19 cellular contexts compared by ENCODE assay signal in the genomic region with DNA sequence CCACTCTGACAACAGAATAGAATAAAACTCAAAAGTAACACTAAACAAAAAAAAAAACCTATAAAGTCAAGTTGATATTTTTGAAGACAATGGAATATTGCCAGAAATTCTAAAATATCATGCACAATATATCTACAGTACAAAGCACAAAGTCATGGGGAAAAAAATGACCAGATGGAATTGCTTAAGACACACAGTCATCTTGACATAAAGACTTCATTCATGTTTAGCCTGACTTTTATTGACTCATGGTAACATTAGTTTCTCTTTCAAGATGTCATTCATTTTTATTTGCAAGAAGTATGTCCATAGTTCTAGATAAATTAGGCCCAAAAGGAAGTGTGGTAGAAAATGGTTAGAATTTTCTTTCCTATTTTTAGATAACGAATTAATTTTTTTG.
DNase-seq lines count a peak whose midpoint lies in the region; ATAC-seq and TF ChIP-seq lines count a peak whose summit lies in the region.
"Had no signal": no experiment of that assay in that cellular context is flagged by ENCODE, and none has a peak within 500 bp of the region (broad histone marks: within the 10 kb centered on the region; RNA-seq: fewer than 3 reads in every experiment).

No MANE protein-coding gene starts in this region.

- peaks cover 12% of the 10 kb centered on the region for H3K4me1 Mint-ChIP-seq in Calu3 (ENCODE audit: low read depth, unreplicated experiment)
- no peaks in the 10 kb centered on the region for H3K4me1 Mint-ChIP-seq in GM23338
- H3K4me1 Mint-ChIP-seq: IgD-negative memory B cell had no signal

- no peak for ATAC-seq in GM23338
- ATAC-seq in GM21360 (IDR thresholded peaks at IDR 0.05; ENCODE audit: unreplicated experiment), result no peak
- no peak for ATAC-seq in GM18517 (IDR thresholded peaks at IDR 0.05; ENCODE audit: unreplicated experiment)

- no peak overlapping the region for H3K4me3 ChIP-seq in kidney epithelial cell (ENCODE audit: low read depth, low read length)
- no peak overlapping the region for H3K4me3 ChIP-seq in GM23338
- H3K4me3 ChIP-seq: BLaER1 treated with 17β-estradiol and CSF1 and Interleukin-3, amounts not matched to agents 10 nM and 100 nM; thoracic aorta had no signal

- H2AFZ ChIP-seq in GM23338, result no peak overlapping the region

- H3K4me3 Mint-ChIP-seq in Calu3 (ENCODE audit: low read depth, unreplicated experiment) (no peak overlapping the region), GM23338 (no peak overlapping the region)
- H3K4me3 Mint-ChIP-seq: IgD-negative memory B cell had no signal

- H3K79me2 ChIP-seq in GM23338 (replicated peaks; ENCODE audit: insufficient read depth), result no peaks in the 10 kb centered on the region

- H3K36me3 Mint-ChIP-seq in Calu3 (ENCODE audit: insufficient read depth, unreplicated experiment) (no peaks in the 10 kb centered on the region), GM23338 (ENCODE audit: low read depth) (no peaks in the 10 kb centered on the region)

- H3K27me3 Mint-ChIP-seq in Calu3 (ENCODE audit: unreplicated experiment) (no peaks in the 10 kb centered on the region), GM23338 (ENCODE audit: insufficient read depth, low read depth, poor library complexity) (no peaks in the 10 kb centered on the region)
- H3K27me3 Mint-ChIP-seq: IgD-negative memory B cell had no signal

- TF ChIP-seq CTCF in Calu3 (IDR thresholded peaks at IDR 0.05; ENCODE audit: unreplicated experiment) (no peak), kidney epithelial cell (IDR thresholded peaks at IDR 0.05; ENCODE audit: insufficient read depth, low read length, poor library complexity, severe bottlenecking) (no peak), GM23338 (conservative IDR thresholded peaks at IDR 0.05; ENCODE audit: low read depth in 2 of 2) (no peak)

- H3K27ac Mint-ChIP-seq in Calu3 (ENCODE audit: unreplicated experiment), result peak overlapping the region; percentile 77
- no peak overlapping the region for H3K27ac Mint-ChIP-seq in GM23338
- H3K27ac Mint-ChIP-seq: IgD-negative memory B cell had no signal

- H3K4me1 ChIP-seq in GM23338 (ENCODE audit: insufficient read depth), result no peaks in the 10 kb centered on the region
- H3K4me1 ChIP-seq: BLaER1 treated with 17β-estradiol and CSF1 and Interleukin-3, amounts not matched to agents 10 nM and 100 nM had no signal

- BruUV-seq in Calu3 (replicated peaks; lab: Mats Ljungman, UMichigan), result no TSS peak

- DNase-seq in Calu3 (no peak), HT1080 (ENCODE audit: low read depth) (peak; percentile 60), epidermal melanocyte (ENCODE audit: insufficient read length, low spot score) (peak; percentile 38), kidney epithelial cell (ENCODE audit: low read depth) (peak; percentile 2), GM23338 (ENCODE audit: low spot score) (no peak), HUDEP-2 (lab: John Stamatoyannopoulos, UW; ENCODE audit: unreplicated experiment in 76 of 76) (no peak)
- DNase-seq: activated CD4-positive, CD25-positive, alpha-beta regulatory T cell treated with anti-CD3 and anti-CD28 coated beads, Interleukin-2, amount 50 U/mL, for 72 hours; activated naive CD4-positive, alpha-beta T cell; dermis blood vessel endothelial cell; DMS153; mesendoderm; NCI-H1105; NCI-H2171 treated with DMSO at 0.1 percent for 48 hours; stimulated activated CD4-positive, alpha-beta T cell treated with anti-CD3 and anti-CD28 coated beads, Interleukin-2, amount 100 ng/mL, for 24 hours had no signal

- CTCF ChIA-PET in Calu3 (lab: Charles Lee), result no interaction called here

- no peaks in the 10 kb centered on the region for H4K20me1 ChIP-seq in GM23338 (replicated peaks; ENCODE audit: insufficient read depth)
- H4K20me1 ChIP-seq: BLaER1 treated with 17β-estradiol and CSF1 and Interleukin-3, amounts not matched to agents 10 nM and 100 nM had no signal

- H3K36me3 ChIP-seq in kidney epithelial cell (ENCODE audit: control insufficient read depth, insufficient read depth, low read length) (no peaks in the 10 kb centered on the region), GM23338 (ENCODE audit: insufficient read depth) (no peaks in the 10 kb centered on the region)
- H3K36me3 ChIP-seq: thoracic aorta had no signal

- no peaks in the 10 kb centered on the region for H3K9me2 ChIP-seq in GM23338 (ENCODE audit: insufficient read depth)

- H3K27ac ChIP-seq in GM23338 (ENCODE audit: low read depth), result no peak overlapping the region
- H3K27ac ChIP-seq: BLaER1 treated with 17β-estradiol and CSF1 and Interleukin-3, amounts not matched to agents 10 nM and 100 nM; thoracic aorta had no signal

- no peaks in the 10 kb centered on the region for H3K9me3 Mint-ChIP-seq in Calu3 (ENCODE audit: low read depth, unreplicated experiment)
- H3K9me3 Mint-ChIP-seq in GM23338, result no peaks in the 10 kb centered on the region

- intact Hi-C loops in Calu3 (cut with micrococcal nuclease; ENCODE audit: unreplicated experiment), result no loop called here

- H3K4me2 ChIP-seq in GM23338, result no peak overlapping the region
- H3K4me2 ChIP-seq: BLaER1 treated with 17β-estradiol and CSF1 and Interleukin-3, amounts not matched to agents 10 nM and 100 nM had no signal

- H3K27me3 ChIP-seq in kidney epithelial cell (ENCODE audit: control insufficient read depth, insufficient read depth, low read length), result no peaks in the 10 kb centered on the region
- H3K27me3 ChIP-seq in GM23338 (ENCODE audit: insufficient read depth), result no peaks in the 10 kb centered on the region
- H3K27me3 ChIP-seq: BLaER1 treated with 17β-estradiol and CSF1 and Interleukin-3, amounts not matched to agents 10 nM and 100 nM had no signal

- no peaks in the 10 kb centered on the region for H3F3A ChIP-seq in GM23338 (replicated peaks; ENCODE audit: low read depth)

TF ChIP-seq in GM23338, 12 proteins besides CTCF, POLR2A, EP300 and RAD21 (continues in another document):
- TF ChIP-seq, protein P1, sequence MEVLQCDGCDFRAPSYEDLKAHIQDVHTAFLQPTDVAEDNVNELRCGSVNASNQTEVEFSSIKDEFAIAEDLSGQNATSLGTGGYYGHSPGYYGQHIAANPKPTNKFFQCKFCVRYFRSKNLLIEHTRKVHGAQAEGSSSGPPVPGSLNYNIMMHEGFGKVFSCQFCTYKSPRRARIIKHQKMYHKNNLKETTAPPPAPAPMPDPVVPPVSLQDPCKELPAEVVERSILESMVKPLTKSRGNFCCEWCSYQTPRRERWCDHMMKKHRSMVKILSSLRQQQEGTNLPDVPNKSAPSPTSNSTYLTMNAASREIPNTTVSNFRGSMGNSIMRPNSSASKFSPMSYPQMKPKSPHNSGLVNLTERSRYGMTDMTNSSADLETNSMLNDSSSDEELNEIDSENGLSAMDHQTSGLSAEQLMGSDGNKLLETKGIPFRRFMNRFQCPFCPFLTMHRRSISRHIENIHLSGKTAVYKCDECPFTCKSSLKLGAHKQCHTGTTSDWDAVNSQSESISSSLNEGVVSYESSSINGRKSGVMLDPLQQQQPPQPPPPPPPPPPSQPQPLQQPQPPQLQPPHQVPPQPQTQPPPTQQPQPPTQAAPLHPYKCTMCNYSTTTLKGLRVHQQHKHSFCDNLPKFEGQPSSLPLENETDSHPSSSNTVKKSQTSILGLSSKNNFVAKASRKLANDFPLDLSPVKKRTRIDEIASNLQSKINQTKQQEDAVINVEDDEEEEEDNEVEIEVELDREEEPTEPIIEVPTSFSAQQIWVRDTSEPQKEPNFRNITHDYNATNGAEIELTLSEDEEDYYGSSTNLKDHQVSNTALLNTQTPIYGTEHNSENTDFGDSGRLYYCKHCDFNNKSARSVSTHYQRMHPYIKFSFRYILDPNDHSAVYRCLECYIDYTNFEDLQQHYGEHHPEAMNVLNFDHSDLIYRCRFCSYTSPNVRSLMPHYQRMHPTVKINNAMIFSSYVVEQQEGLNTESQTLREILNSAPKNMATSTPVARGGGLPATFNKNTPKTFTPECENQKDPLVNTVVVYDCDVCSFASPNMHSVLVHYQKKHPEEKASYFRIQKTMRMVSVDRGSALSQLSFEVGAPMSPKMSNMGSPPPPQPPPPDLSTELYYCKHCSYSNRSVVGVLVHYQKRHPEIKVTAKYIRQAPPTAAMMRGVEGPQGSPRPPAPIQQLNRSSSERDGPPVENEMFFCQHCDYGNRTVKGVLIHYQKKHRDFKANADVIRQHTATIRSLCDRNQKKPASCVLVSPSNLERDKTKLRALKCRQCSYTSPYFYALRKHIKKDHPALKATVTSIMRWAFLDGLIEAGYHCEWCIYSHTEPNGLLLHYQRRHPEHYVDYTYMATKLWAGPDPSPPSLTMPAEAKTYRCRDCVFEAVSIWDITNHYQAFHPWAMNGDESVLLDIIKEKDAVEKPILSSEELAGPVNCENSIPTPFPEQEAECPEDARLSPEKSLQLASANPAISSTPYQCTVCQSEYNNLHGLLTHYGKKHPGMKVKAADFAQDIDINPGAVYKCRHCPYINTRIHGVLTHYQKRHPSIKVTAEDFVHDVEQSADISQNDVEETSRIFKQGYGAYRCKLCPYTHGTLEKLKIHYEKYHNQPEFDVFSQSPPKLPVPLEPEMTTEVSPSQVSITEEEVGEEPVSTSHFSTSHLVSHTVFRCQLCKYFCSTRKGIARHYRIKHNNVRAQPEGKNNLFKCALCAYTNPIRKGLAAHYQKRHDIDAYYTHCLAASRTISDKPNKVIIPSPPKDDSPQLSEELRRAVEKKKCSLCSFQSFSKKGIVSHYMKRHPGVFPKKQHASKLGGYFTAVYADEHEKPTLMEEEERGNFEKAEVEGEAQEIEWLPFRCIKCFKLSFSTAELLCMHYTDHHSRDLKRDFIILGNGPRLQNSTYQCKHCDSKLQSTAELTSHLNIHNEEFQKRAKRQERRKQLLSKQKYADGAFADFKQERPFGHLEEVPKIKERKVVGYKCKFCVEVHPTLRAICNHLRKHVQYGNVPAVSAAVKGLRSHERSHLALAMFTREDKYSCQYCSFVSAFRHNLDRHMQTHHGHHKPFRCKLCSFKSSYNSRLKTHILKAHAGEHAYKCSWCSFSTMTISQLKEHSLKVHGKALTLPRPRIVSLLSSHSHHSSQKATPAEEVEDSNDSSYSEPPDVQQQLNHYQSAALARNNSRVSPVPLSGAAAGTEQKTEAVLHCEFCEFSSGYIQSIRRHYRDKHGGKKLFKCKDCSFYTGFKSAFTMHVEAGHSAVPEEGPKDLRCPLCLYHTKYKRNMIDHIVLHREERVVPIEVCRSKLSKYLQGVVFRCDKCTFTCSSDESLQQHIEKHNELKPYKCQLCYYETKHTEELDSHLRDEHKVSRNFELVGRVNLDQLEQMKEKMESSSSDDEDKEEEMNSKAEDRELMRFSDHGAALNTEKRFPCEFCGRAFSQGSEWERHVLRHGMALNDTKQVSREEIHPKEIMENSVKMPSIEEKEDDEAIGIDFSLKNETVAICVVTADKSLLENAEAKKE (CRISPR knock-in tag; IDR thresholded peaks at IDR 0.05), result no peak
- TF ChIP-seq, protein P2, sequence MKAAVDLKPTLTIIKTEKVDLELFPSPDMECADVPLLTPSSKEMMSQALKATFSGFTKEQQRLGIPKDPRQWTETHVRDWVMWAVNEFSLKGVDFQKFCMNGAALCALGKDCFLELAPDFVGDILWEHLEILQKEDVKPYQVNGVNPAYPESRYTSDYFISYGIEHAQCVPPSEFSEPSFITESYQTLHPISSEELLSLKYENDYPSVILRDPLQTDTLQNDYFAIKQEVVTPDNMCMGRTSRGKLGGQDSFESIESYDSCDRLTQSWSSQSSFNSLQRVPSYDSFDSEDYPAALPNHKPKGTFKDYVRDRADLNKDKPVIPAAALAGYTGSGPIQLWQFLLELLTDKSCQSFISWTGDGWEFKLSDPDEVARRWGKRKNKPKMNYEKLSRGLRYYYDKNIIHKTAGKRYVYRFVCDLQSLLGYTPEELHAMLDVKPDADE (IDR thresholded peaks at IDR 0.05), result no peak

Comparison
In these comparisons a context has a peak if more than half of its experiments do, and no peak if none do; other contexts are left out.
1. DNase-seq: peak in HT1080 (single experiment), epidermal melanocyte (single experiment) and kidney epithelial cell (single experiment); none in Calu3 (single experiment), GM23338 (single experiment) and HUDEP-2 (0 of 76).